ENCODE assay signal across 1 cellular context in the genomic region with DNA sequence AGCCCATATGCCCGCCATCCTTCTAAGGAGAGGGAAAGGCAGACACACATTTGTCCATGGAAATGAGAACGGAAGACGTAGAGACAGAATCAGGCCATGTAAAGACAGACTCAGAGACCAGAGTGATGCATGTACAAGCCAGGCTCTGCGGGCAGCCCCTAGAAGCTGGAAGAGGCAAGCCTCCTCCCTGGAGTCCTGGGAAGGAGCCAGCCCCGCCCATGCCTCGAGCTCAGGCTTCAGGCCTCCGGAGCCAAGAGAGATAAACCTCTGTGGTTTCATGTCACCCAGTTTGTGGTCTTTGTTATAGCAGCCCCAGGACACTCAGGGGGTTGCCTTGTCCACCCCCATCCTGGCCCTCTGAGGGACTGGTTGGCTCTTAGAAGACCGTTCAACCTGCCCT.
TF ChIP-seq lines count a peak whose summit lies in the region.

No MANE protein-coding gene starts in this region.

TF ChIP-seq in HEK293, 187 proteins besides CTCF, POLR2A, EP300 and RAD21 (continued from another document):
- TF ChIP-seq, protein P1, sequence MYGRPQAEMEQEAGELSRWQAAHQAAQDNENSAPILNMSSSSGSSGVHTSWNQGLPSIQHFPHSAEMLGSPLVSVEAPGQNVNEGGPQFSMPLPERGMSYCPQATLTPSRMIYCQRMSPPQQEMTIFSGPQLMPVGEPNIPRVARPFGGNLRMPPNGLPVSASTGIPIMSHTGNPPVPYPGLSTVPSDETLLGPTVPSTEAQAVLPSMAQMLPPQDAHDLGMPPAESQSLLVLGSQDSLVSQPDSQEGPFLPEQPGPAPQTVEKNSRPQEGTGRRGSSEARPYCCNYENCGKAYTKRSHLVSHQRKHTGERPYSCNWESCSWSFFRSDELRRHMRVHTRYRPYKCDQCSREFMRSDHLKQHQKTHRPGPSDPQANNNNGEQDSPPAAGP (tag by site-specific recombination; IDR thresholded peaks at IDR 0.05): no peak
- TF ChIP-seq, protein P2, sequence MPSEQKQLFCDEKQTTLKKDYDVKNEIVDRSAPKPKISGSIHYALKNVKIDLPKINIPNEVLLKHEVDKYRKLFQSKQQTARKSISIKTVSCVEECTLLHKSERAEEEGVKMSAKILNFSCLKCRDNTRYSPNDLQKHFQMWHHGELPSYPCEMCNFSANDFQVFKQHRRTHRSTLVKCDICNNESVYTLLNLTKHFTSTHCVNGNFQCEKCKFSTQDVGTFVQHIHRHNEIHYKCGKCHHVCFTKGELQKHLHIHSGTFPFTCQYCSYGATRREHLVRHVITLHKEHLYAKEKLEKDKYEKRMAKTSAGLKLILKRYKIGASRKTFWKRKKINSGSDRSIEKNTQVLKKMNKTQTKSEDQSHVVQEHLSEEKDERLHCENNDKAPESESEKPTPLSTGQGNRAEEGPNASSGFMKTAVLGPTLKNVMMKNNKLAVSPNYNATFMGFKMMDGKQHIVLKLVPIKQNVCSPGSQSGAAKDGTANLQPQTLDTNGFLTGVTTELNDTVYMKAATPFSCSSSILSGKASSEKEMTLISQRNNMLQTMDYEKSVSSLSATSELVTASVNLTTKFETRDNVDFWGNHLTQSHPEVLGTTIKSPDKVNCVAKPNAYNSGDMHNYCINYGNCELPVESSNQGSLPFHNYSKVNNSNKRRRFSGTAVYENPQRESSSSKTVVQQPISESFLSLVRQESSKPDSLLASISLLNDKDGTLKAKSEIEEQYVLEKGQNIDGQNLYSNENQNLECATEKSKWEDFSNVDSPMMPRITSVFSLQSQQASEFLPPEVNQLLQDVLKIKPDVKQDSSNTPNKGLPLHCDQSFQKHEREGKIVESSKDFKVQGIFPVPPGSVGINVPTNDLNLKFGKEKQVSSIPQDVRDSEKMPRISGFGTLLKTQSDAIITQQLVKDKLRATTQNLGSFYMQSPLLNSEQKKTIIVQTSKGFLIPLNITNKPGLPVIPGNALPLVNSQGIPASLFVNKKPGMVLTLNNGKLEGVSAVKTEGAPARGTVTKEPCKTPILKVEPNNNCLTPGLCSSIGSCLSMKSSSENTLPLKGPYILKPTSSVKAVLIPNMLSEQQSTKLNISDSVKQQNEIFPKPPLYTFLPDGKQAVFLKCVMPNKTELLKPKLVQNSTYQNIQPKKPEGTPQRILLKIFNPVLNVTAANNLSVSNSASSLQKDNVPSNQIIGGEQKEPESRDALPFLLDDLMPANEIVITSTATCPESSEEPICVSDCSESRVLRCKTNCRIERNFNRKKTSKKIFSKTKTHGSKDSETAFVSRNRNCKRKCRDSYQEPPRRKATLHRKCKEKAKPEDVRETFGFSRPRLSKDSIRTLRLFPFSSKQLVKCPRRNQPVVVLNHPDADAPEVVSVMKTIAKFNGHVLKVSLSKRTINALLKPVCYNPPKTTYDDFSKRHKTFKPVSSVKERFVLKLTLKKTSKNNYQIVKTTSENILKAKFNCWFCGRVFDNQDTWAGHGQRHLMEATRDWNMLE (tag by site-specific recombination; conservative IDR thresholded peaks at IDR 0.05; ENCODE audit: low read depth): no peak
- no peak for TF ChIP-seq ZNF23 (tag by site-specific recombination; IDR thresholded peaks at IDR 0.05; ENCODE audit: borderline replicate concordance)
- TF ChIP-seq ZNF169 (tag by site-specific recombination; IDR thresholded peaks at IDR 0.05): no peak
- TF ChIP-seq SCRT2 (tag by site-specific recombination; IDR thresholded peaks at IDR 0.05): no peak
- TF ChIP-seq ZNF843 (tag by site-specific recombination; IDR thresholded peaks at IDR 0.05): no peak
- no peak for TF ChIP-seq ZNF521 (tag by site-specific recombination; IDR thresholded peaks at IDR 0.05)
- TF ChIP-seq ZBTB1 (tag by site-specific recombination; IDR thresholded peaks at IDR 0.05): no peak
- TF ChIP-seq, protein P3, sequence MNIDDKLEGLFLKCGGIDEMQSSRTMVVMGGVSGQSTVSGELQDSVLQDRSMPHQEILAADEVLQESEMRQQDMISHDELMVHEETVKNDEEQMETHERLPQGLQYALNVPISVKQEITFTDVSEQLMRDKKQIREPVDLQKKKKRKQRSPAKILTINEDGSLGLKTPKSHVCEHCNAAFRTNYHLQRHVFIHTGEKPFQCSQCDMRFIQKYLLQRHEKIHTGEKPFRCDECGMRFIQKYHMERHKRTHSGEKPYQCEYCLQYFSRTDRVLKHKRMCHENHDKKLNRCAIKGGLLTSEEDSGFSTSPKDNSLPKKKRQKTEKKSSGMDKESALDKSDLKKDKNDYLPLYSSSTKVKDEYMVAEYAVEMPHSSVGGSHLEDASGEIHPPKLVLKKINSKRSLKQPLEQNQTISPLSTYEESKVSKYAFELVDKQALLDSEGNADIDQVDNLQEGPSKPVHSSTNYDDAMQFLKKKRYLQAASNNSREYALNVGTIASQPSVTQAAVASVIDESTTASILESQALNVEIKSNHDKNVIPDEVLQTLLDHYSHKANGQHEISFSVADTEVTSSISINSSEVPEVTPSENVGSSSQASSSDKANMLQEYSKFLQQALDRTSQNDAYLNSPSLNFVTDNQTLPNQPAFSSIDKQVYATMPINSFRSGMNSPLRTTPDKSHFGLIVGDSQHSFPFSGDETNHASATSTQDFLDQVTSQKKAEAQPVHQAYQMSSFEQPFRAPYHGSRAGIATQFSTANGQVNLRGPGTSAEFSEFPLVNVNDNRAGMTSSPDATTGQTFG (tag by site-specific recombination; IDR thresholded peaks at IDR 0.05; ENCODE audit: borderline replicate concordance): no peak
- TF ChIP-seq, protein P4, sequence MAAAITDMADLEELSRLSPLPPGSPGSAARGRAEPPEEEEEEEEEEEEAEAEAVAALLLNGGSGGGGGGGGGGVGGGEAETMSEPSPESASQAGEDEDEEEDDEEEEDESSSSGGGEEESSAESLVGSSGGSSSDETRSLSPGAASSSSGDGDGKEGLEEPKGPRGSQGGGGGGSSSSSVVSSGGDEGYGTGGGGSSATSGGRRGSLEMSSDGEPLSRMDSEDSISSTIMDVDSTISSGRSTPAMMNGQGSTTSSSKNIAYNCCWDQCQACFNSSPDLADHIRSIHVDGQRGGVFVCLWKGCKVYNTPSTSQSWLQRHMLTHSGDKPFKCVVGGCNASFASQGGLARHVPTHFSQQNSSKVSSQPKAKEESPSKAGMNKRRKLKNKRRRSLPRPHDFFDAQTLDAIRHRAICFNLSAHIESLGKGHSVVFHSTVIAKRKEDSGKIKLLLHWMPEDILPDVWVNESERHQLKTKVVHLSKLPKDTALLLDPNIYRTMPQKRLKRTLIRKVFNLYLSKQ (tag by site-specific recombination; IDR thresholded peaks at IDR 0.05; ENCODE audit: borderline replicate concordance): no peak
- no peak; the same call in 1 of the 2 replicates for TF ChIP-seq ZBTB8A (tag by site-specific recombination; IDR thresholded peaks at IDR 0.05)
- peak; percentile 72 for TF ChIP-seq KLF7 (tag by site-specific recombination; IDR thresholded peaks at IDR 0.05; ENCODE audit: borderline replicate concordance)
- TF ChIP-seq SP2 (tag by site-specific recombination; IDR thresholded peaks at IDR 0.05): no peak
- no peak for TF ChIP-seq ZNF211 (tag by site-specific recombination; IDR thresholded peaks at IDR 0.05; ENCODE audit: low read depth)
- no peak for TF ChIP-seq WT1 (tag by site-specific recombination; IDR thresholded peaks at IDR 0.05)
- TF ChIP-seq ZNF133 (tag by site-specific recombination; IDR thresholded peaks at IDR 0.05): no peak
- peak; percentile 42; the same call in 1 of the 2 replicates for TF ChIP-seq GLIS1 (tag by site-specific recombination; IDR thresholded peaks at IDR 0.05)
- TF ChIP-seq, protein P5, sequence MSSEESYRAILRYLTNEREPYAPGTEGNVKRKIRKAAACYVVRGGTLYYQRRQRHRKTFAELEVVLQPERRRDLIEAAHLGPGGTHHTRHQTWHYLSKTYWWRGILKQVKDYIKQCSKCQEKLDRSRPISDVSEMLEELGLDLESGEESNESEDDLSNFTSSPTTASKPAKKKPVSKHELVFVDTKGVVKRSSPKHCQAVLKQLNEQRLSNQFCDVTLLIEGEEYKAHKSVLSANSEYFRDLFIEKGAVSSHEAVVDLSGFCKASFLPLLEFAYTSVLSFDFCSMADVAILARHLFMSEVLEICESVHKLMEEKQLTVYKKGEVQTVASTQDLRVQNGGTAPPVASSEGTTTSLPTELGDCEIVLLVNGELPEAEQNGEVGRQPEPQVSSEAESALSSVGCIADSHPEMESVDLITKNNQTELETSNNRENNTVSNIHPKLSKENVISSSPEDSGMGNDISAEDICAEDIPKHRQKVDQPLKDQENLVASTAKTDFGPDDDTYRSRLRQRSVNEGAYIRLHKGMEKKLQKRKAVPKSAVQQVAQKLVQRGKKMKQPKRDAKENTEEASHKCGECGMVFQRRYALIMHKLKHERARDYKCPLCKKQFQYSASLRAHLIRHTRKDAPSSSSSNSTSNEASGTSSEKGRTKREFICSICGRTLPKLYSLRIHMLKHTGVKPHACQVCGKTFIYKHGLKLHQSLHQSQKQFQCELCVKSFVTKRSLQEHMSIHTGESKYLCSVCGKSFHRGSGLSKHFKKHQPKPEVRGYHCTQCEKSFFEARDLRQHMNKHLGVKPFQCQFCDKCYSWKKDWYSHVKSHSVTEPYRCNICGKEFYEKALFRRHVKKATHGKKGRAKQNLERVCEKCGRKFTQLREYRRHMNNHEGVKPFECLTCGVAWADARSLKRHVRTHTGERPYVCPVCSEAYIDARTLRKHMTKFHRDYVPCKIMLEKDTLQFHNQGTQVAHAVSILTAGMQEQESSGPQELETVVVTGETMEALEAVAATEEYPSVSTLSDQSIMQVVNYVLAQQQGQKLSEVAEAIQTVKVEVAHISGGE (tag by site-specific recombination; conservative IDR thresholded peaks at IDR 0.05; ENCODE audit: low read depth): no peak
- peak; percentile 59 for TF ChIP-seq ZBTB17 (tag by site-specific recombination; IDR thresholded peaks at IDR 0.05)
- no peak for TF ChIP-seq PRDM1 (tag by site-specific recombination; IDR thresholded peaks at IDR 0.05)
- peak; percentile 81 for TF ChIP-seq ZIC2 (tag by site-specific recombination; IDR thresholded peaks at IDR 0.05)
